ENCODE assay signal across 1 cellular context in genomic region chr22:37032535-37033460, GRCh38.
TF ChIP-seq lines count a peak whose summit lies in the region.

No MANE protein-coding gene starts in this region.

TF ChIP-seq in HepG2, 621 proteins besides CTCF, POLR2A, EP300 and RAD21 (continued from another document and continues in another):
- TF ChIP-seq ZSCAN5A (CRISPR knock-in tag; IDR thresholded peaks at IDR 0.05; ENCODE audit: borderline replicate concordance) (peak; percentile 91), STAT5B (CRISPR knock-in tag; IDR thresholded peaks at IDR 0.05) (peak; percentile 61; the same call in 1 of the 2 replicates), HNRNPL (IDR thresholded peaks at IDR 0.05; ENCODE audit: low read depth, low read length) (no peak; the same call in 1 of the 2 replicates), ZNF720 (CRISPR knock-in tag; IDR thresholded peaks at IDR 0.05) (no peak), ZGPAT (CRISPR knock-in tag; IDR thresholded peaks at IDR 0.05) (peak; percentile 100), MEF2D (CRISPR knock-in tag; IDR thresholded peaks at IDR 0.05) (peak; percentile 97), CREB1 (IDR thresholded peaks at IDR 0.05) (0 out of 2 replicates have a peak, but pooled peaks have one; percentile 16), CREB1 (CRISPR knock-in tag; IDR thresholded peaks at IDR 0.05) (peak; percentile 84), LRRFIP1 (CRISPR knock-in tag; conservative IDR thresholded peaks at IDR 0.05) (no peak), ZNF350 (CRISPR knock-in tag; IDR thresholded peaks at IDR 0.05; ENCODE audit: borderline replicate concordance, low read depth) (peak; percentile 96), AGO1 (IDR thresholded peaks at IDR 0.05; ENCODE audit: low read depth, low read length, poor library complexity, severe bottlenecking) (no peak), CENPT (CRISPR knock-in tag; IDR thresholded peaks at IDR 0.05; ENCODE audit: low read depth) (0 out of 2 replicates have a peak, but pooled peaks have one; percentile 43), IRF1 (CRISPR knock-in tag; IDR thresholded peaks at IDR 0.05; ENCODE audit: low read depth) (no peak), BRF2 (CRISPR knock-in tag; IDR thresholded peaks at IDR 0.05) (peak; percentile 94), BRCA1 (CRISPR knock-in tag; IDR thresholded peaks at IDR 0.05) (no peak), SOX5 (CRISPR knock-in tag; IDR thresholded peaks at IDR 0.05; ENCODE audit: borderline replicate concordance) (peak; percentile 92; the same call in 1 of the 2 replicates), ZBTB46 (CRISPR knock-in tag; IDR thresholded peaks at IDR 0.05; ENCODE audit: borderline replicate concordance) (no peak), NFKBIZ (CRISPR knock-in tag; IDR thresholded peaks at IDR 0.05) (peak; percentile 93), NKX3-1 (CRISPR knock-in tag; IDR thresholded peaks at IDR 0.05) (peak; percentile 66; the same call in 1 of the 2 replicates), ZNF724P (CRISPR knock-in tag; IDR thresholded peaks at IDR 0.05; ENCODE audit: borderline replicate concordance) (no peak), E2F1 (CRISPR knock-in tag; IDR thresholded peaks at IDR 0.05) (no peak), ZSCAN29 (CRISPR knock-in tag; conservative IDR thresholded peaks at IDR 0.05) (no peak; the same call in 1 of the 2 replicates), DMTF1 (CRISPR knock-in tag; IDR thresholded peaks at IDR 0.05) (no peak), CHD4 (IDR thresholded peaks at IDR 0.05; ENCODE audit: borderline replicate concordance, low read length) (peak; percentile 100), ZNF572 (CRISPR knock-in tag; IDR thresholded peaks at IDR 0.05) (peak; percentile 81; the same call in 1 of the 2 replicates), MLX (CRISPR knock-in tag; IDR thresholded peaks at IDR 0.05) (peak; percentile 84; the same call in 1 of the 2 replicates), PAXIP1 (CRISPR knock-in tag; conservative IDR thresholded peaks at IDR 0.05) (peak; percentile 99), HIC2 (CRISPR knock-in tag; IDR thresholded peaks at IDR 0.05; ENCODE audit: low read depth) (peak; percentile 68), ZMYM3 (CRISPR knock-in tag; IDR thresholded peaks at IDR 0.05) (peak; percentile 100), NRL (CRISPR knock-in tag; IDR thresholded peaks at IDR 0.05; ENCODE audit: borderline replicate concordance) (no peak), MXD3 (CRISPR knock-in tag; IDR thresholded peaks at IDR 0.05) (no peak; the same call in 1 of the 2 replicates), CSRNP2 (CRISPR knock-in tag; conservative IDR thresholded peaks at IDR 0.05; ENCODE audit: low read depth) (no peak), MTA1 (CRISPR knock-in tag; IDR thresholded peaks at IDR 0.05; ENCODE audit: borderline replicate concordance) (peak; percentile 87)
